Comparison of ENCODE assay signal across 1 cellular context in genomic region chr9:137185921-137186320, GRCh38.
TF ChIP-seq lines count a peak whose summit lies in the region.

No MANE protein-coding gene starts in this region.

TF ChIP-seq in K562, 482 proteins besides CTCF, POLR2A, EP300 and RAD21:
- TF ChIP-seq RBFOX2 (IDR thresholded peaks at IDR 0.05; ENCODE audit: low read depth, low read length) = 0 out of 2 replicates have a peak, but pooled peaks have one; percentile 15
- TF ChIP-seq THRB (CRISPR knock-in tag; conservative IDR thresholded peaks at IDR 0.05) = no peak
